In the genomic region with DNA sequence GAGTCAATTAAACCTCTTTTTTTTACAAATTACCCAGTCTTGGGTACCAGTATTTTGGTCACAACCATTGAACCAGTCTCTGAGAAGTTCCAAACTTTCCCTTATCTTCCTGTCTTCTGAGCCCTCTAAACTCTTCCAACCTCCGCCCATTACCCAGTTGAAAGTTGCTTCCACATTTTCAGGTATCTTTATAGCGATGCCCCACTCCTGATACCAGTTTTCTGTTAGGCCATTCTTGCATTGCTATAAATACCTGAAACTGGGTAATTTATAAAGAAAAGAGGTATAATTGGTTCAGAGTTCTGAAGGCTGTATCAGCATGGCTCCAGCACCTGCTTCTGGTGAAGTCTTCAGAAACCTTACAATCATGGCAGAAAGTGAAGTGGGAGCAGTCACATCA, we compare ENCODE assay signal across 9 cellular contexts. TPM values are rescaled to one million over a fixed set of nuclear protein-coding genes. Genes with fewer than 3 reads are reported as not detected.
"Had no signal": no experiment of that assay in that cellular context is flagged by ENCODE, and none has a peak within 500 bp of the region (broad histone marks: within the 10 kb centered on the region; RNA-seq: fewer than 3 reads in every experiment).

No MANE protein-coding gene starts in this region.

- H3K4me3 ChIP-seq: GM12878 had no signal

- ATAC-seq: GM12878 had no signal

- DNase-seq: GDM1, GF-D8 had no signal

- FAIRE-seq: G401.6, GM12878, GM12891, GM12892, GM18507, GM19239 had no signal

RNA-seq across cellular contexts. Expression of gene OR11H4, which starts 35.0 kb away (rescaled TPM):
- total RNA-seq: G401, GM12878 had no signal
- polyA plus RNA-seq: GM12878 had no signal

RNA-seq across cellular contexts. Expression of gene OR11H7, which starts 45.3 kb away (rescaled TPM):
- total RNA-seq: G401, GM12878 had no signal

RNA-seq across cellular contexts. Expression of gene OR11H6, which starts 50.6 kb away (rescaled TPM):
- total RNA-seq: G401, GM12878 had no signal
- polyA plus RNA-seq: GM12878 had no signal
